ENCODE assay signal across 34 cellular contexts in the genomic region with DNA sequence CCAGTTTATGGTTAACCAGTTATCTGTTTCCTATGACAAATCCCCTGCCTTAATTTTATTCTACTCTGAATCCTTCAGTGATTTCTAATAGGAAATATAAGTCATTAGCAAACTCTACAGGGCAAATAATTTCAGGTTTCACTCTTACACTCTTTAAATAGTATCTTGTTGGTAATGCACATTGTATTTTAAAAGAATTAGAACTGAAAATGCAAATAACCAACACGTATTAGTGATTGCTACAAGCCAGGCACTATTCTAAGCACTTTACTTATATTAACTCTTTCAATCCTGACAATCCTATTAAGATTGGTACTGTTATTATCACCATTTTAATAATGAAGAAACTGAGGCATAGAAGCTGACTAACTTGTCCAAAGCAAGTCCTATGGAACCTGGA. TPM values are rescaled to one million over a fixed set of nuclear protein-coding genes. Genes with fewer than 3 reads are reported as not detected.
"Had no signal": no experiment of that assay in that cellular context is flagged by ENCODE, and none has a peak within 500 bp of the region (broad histone marks: within the 10 kb centered on the region; RNA-seq: fewer than 3 reads in every experiment).

No MANE protein-coding gene starts in this region.

- H3K4me3 Mint-ChIP-seq: activated CD4-positive, alpha-beta memory T cell treated with anti-CD3 and anti-CD28 coated beads for 36 hours; activated CD4-positive, alpha-beta T cell treated with anti-CD3 and anti-CD28 coated beads for 36 hours; activated CD4-positive, alpha-beta T cell treated with anti-CD3 and anti-CD28 coated beads, Interleukin-2, amount 10 ng/mL, durations not matched to agents 24 days and 14 days; activated CD8-positive, alpha-beta memory T cell treated with anti-CD3 and anti-CD28 coated beads, Interleukin-2, amount 10 ng/mL, durations not matched to agents 7 days and 5 days; activated CD8-positive, alpha-beta T cell treated with anti-CD3 and anti-CD28 coated beads, Interleukin-2, amount 10 ng/mL, durations not matched to agents 7 days and 5 days; activated naive CD4-positive, alpha-beta T cell treated with anti-CD3 and anti-CD28 coated beads, Interleukin-2, amount 10 ng/mL, durations not matched to agents 7 days and 5 days; activated naive CD8-positive, alpha-beta T cell treated with anti-CD3 and anti-CD28 coated beads, Interleukin-2, amount 10 ng/mL, durations not matched to agents 7 days and 5 days; activated T-cell treated with anti-CD3 and anti-CD28 coated beads, Interleukin-2, amount 50 U/mL, for 72 hours; brain had no signal

- ATAC-seq: activated CD4-positive, alpha-beta T cell treated with anti-CD3 and anti-CD28 coated beads for 36 hours; activated CD8-positive, alpha-beta memory T cell treated with anti-CD3 and anti-CD28 coated beads, Interleukin-2, amount 10 ng/mL, durations not matched to agents 7 days and 5 days; activated CD8-positive, alpha-beta T cell treated with anti-CD3 and anti-CD28 coated beads, Interleukin-2, amount 10 ng/mL, durations not matched to agents 7 days and 5 days; activated naive CD4-positive, alpha-beta T cell treated with anti-CD3 and anti-CD28 coated beads, Interleukin-2, amount 50 U/mL, for 72 hours; activated T-cell treated with anti-CD3 and anti-CD28 coated beads, Interleukin-2, amount 50 U/mL, for 72 hours; gastroesophageal sphincter; heart right ventricle had no signal

- H3K4me3 ChIP-seq: ascending aorta, breast epithelium, cardiac muscle cell, colonic mucosa, esophagus squamous epithelium, gastroesophageal sphincter, heart right ventricle, hepatocyte had no signal

- DNase-seq: activated CD4-positive, alpha-beta memory T cell treated with anti-CD3 and anti-CD28 coated beads for 36 hours; activated CD4-positive, alpha-beta T cell treated with anti-CD3 and anti-CD28 coated beads for 36 hours; activated CD4-positive, alpha-beta T cell treated with anti-CD3 and anti-CD28 coated beads, Interleukin-2, amount 10 ng/mL, durations not matched to agents 24 days and 14 days; activated CD4-positive, CD25-positive, alpha-beta regulatory T cell; activated CD4-positive, CD25-positive, alpha-beta regulatory T cell treated with anti-CD3 and anti-CD28 coated beads, Interleukin-2, amount 50 U/mL, for 72 hours; activated CD8-positive, alpha-beta memory T cell treated with anti-CD3 and anti-CD28 coated beads, Interleukin-2, amount 10 ng/mL, durations not matched to agents 7 days and 5 days; activated CD8-positive, alpha-beta memory T cell treated with anti-CD3 and anti-CD28 coated beads, Interleukin-2, amount 50 U/mL, for 4 hours; activated CD8-positive, alpha-beta T cell treated with anti-CD3 and anti-CD28 coated beads, Interleukin-2, amount 10 ng/mL, durations not matched to agents 7 days and 5 days; activated gamma-delta T cell; activated naive CD4-positive, alpha-beta T cell; activated naive CD4-positive, alpha-beta T cell treated with anti-CD3 and anti-CD28 coated beads, Interleukin-2, amount 10 ng/mL, durations not matched to agents 7 days and 5 days; activated naive CD8-positive, alpha-beta T cell treated with anti-CD3 and anti-CD28 coated beads, Interleukin-2, amount 10 ng/mL, durations not matched to agents 7 days and 5 days; activated T-cell treated with anti-CD3 and anti-CD28 coated beads, Interleukin-2, amount 50 U/mL, for 1 hour; activated T-cell treated with anti-CD3 and anti-CD28 coated beads, Interleukin-2, amount 50 U/mL, for 72 hours; central memory CD4-positive, alpha-beta T cell; cerebellar nuclear complex; colonic mucosa; effector CD8-positive, alpha-beta T cell; esophagus squamous epithelium; foreskin melanocyte; heart right ventricle had no signal

- H2AFZ ChIP-seq: hepatocyte had no signal

- H3K4me1 ChIP-seq: ascending aorta, breast epithelium, colonic mucosa, esophagus squamous epithelium, gastroesophageal sphincter, heart right ventricle had no signal

- H3K9me3 ChIP-seq: ascending aorta, breast epithelium, colonic mucosa, esophagus squamous epithelium, gastroesophageal sphincter had no signal

- H3K4me1 Mint-ChIP-seq: activated CD4-positive, alpha-beta T cell treated with anti-CD3 and anti-CD28 coated beads for 36 hours; activated CD4-positive, alpha-beta T cell treated with anti-CD3 and anti-CD28 coated beads, Interleukin-2, amount 10 ng/mL, durations not matched to agents 24 days and 14 days; activated CD8-positive, alpha-beta memory T cell treated with anti-CD3 and anti-CD28 coated beads, Interleukin-2, amount 10 ng/mL, durations not matched to agents 7 days and 5 days; activated naive CD4-positive, alpha-beta T cell treated with anti-CD3 and anti-CD28 coated beads, Interleukin-2, amount 10 ng/mL, durations not matched to agents 7 days and 5 days; activated naive CD8-positive, alpha-beta T cell treated with anti-CD3 and anti-CD28 coated beads, Interleukin-2, amount 10 ng/mL, durations not matched to agents 7 days and 5 days had no signal

- H3K79me2 ChIP-seq: hepatocyte had no signal

- H3K27me3 ChIP-seq: ascending aorta, breast epithelium, cardiac muscle cell, colonic mucosa, esophagus squamous epithelium, gastroesophageal sphincter, heart right ventricle, hepatocyte had no signal

- H3K36me3 Mint-ChIP-seq: activated CD4-positive, alpha-beta memory T cell treated with anti-CD3 and anti-CD28 coated beads for 36 hours; activated CD8-positive, alpha-beta memory T cell treated with anti-CD3 and anti-CD28 coated beads, Interleukin-2, amount 10 ng/mL, durations not matched to agents 7 days and 5 days; activated naive CD4-positive, alpha-beta T cell treated with anti-CD3 and anti-CD28 coated beads, Interleukin-2, amount 10 ng/mL, durations not matched to agents 7 days and 5 days; activated naive CD4-positive, alpha-beta T cell treated with anti-CD3 and anti-CD28 coated beads, Interleukin-2, amount 50 U/mL, for 72 hours; activated naive CD8-positive, alpha-beta T cell treated with anti-CD3 and anti-CD28 coated beads, Interleukin-2, amount 10 ng/mL, durations not matched to agents 7 days and 5 days; brain had no signal

- H3K27me3 Mint-ChIP-seq: activated CD4-positive, alpha-beta memory T cell treated with anti-CD3 and anti-CD28 coated beads for 36 hours; activated CD4-positive, alpha-beta T cell treated with anti-CD3 and anti-CD28 coated beads for 36 hours; activated CD4-positive, alpha-beta T cell treated with anti-CD3 and anti-CD28 coated beads, Interleukin-2, amount 10 ng/mL, durations not matched to agents 24 days and 14 days; activated CD8-positive, alpha-beta memory T cell treated with anti-CD3 and anti-CD28 coated beads, Interleukin-2, amount 10 ng/mL, durations not matched to agents 7 days and 5 days; activated naive CD4-positive, alpha-beta T cell treated with anti-CD3 and anti-CD28 coated beads, Interleukin-2, amount 10 ng/mL, durations not matched to agents 7 days and 5 days; activated naive CD8-positive, alpha-beta T cell treated with anti-CD3 and anti-CD28 coated beads, Interleukin-2, amount 10 ng/mL, durations not matched to agents 7 days and 5 days; brain had no signal

- H3K27ac ChIP-seq: ascending aorta, breast epithelium, cardiac muscle cell, colonic mucosa, epithelial cell of prostate, esophagus squamous epithelium, gastroesophageal sphincter, heart right ventricle, hepatocyte had no signal

- H3K36me3 ChIP-seq: ascending aorta, breast epithelium, cardiac muscle cell, colonic mucosa, esophagus squamous epithelium, gastroesophageal sphincter, heart right ventricle had no signal

- H3K4me2 ChIP-seq: hepatocyte had no signal

- H3K27ac Mint-ChIP-seq: activated CD4-positive, alpha-beta memory T cell treated with anti-CD3 and anti-CD28 coated beads for 36 hours; activated CD4-positive, alpha-beta T cell treated with anti-CD3 and anti-CD28 coated beads for 36 hours; activated CD4-positive, alpha-beta T cell treated with anti-CD3 and anti-CD28 coated beads, Interleukin-2, amount 10 ng/mL, durations not matched to agents 24 days and 14 days; activated CD8-positive, alpha-beta memory T cell treated with anti-CD3 and anti-CD28 coated beads, Interleukin-2, amount 10 ng/mL, durations not matched to agents 7 days and 5 days; activated CD8-positive, alpha-beta T cell treated with anti-CD3 and anti-CD28 coated beads, Interleukin-2, amount 10 ng/mL, durations not matched to agents 7 days and 5 days; activated naive CD4-positive, alpha-beta T cell treated with anti-CD3 and anti-CD28 coated beads, Interleukin-2, amount 10 ng/mL, durations not matched to agents 7 days and 5 days; activated naive CD4-positive, alpha-beta T cell treated with anti-CD3 and anti-CD28 coated beads, Interleukin-2, amount 50 U/mL, for 72 hours; activated naive CD8-positive, alpha-beta T cell treated with anti-CD3 and anti-CD28 coated beads, Interleukin-2, amount 10 ng/mL, durations not matched to agents 7 days and 5 days; activated T-cell treated with anti-CD3 and anti-CD28 coated beads, Interleukin-2, amount 50 U/mL, for 72 hours; brain had no signal

- H3K9me3 Mint-ChIP-seq: activated CD4-positive, alpha-beta T cell treated with anti-CD3 and anti-CD28 coated beads, Interleukin-2, amount 10 ng/mL, durations not matched to agents 24 days and 14 days; activated naive CD8-positive, alpha-beta T cell treated with anti-CD3 and anti-CD28 coated beads, Interleukin-2, amount 10 ng/mL, durations not matched to agents 7 days and 5 days had no signal

RNA-seq across cellular contexts. Expression of a gene that starts 48.3 kb away (rescaled TPM):
- total RNA-seq: activated CD4-positive, alpha-beta memory T cell treated with anti-CD3 and anti-CD28 coated beads for 36 hours; activated CD4-positive, alpha-beta T cell treated with anti-CD3 and anti-CD28 coated beads for 36 hours; activated CD4-positive, alpha-beta T cell treated with anti-CD3 and anti-CD28 coated beads, Interleukin-2, amount 10 ng/mL, durations not matched to agents 24 days and 14 days; activated CD8-positive, alpha-beta memory T cell treated with anti-CD3 and anti-CD28 coated beads for 36 hours; activated CD8-positive, alpha-beta memory T cell treated with anti-CD3 and anti-CD28 coated beads, Interleukin-2, amount 10 ng/mL, durations not matched to agents 7 days and 5 days; activated CD8-positive, alpha-beta T cell treated with anti-CD3 and anti-CD28 coated beads, Interleukin-2, amount 10 ng/mL, durations not matched to agents 7 days and 5 days; activated naive CD4-positive, alpha-beta T cell treated with anti-CD3 and anti-CD28 coated beads, Interleukin-2, amount 50 U/mL, for 72 hours; activated naive CD8-positive, alpha-beta T cell treated with anti-CD3 and anti-CD28 coated beads, Interleukin-2, amount 10 ng/mL, durations not matched to agents 7 days and 5 days; activated T-cell treated with anti-CD3 and anti-CD28 coated beads, Interleukin-2, amount 50 U/mL, for 72 hours; ascending aorta; breast epithelium; colonic mucosa; dermis microvascular lymphatic vessel endothelial cell; endothelial cell of umbilical vein; fibroblast of lung; gastroesophageal sphincter; glomerular endothelial cell; heart right ventricle had no signal
- polyA plus RNA-seq: endothelial cell of umbilical vein, fibroblast of lung, heart right ventricle had no signal
